Comparison of ENCODE assay signal across 9 cellular contexts in the genomic region with DNA sequence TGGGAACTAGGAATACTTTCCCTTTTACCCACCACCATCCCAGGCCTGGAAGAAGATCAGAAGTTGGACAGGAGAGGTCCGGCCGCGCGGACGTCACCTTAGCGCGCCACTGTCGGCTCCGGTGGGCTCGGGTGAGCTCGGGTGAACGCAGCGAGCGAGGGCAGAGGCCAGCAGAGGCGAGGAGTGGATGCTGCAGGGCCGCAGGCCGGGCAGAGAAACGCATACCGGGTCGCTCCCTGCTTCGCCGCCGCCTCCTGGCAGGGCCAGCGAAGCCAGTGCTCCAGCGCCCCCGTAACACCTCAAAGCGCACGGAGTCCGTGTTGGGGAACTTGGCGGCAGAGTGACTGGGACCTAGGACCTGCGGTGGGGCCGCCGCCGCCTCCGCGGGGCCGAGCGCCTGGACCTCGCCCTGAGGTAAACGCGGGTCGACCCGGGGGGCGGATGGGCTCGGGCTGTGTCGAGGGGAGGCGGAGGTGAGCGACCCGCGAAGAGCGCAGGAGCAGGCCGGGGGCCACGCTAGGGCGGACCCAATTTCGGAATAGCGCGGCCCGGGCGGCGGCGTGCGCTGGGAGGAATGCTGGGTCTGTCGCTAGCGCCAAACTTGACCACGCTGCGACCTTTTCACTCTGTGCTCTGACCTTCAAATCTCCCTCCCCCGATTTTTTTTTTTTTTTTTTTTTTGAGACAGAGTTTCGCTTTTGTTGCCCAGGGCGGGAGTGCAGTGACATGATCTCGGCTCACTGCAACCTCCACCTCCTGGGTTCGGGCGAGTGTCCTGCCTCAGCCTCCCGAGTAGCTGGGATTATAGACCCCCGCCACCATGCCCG. TPM values are rescaled to one million over a fixed set of nuclear protein-coding genes. Genes with fewer than 3 reads are reported as not detected.
DNase-seq lines count a peak whose midpoint lies in the region; ATAC-seq and TF ChIP-seq lines count a peak whose summit lies in the region.
"Had no signal": no experiment of that assay in that cellular context is flagged by ENCODE, and none has a peak within 500 bp of the region (broad histone marks: within the 10 kb centered on the region; RNA-seq: fewer than 3 reads in every experiment).

No MANE protein-coding gene starts in this region.

- H3K4me3 Mint-ChIP-seq in activated T-cell treated with anti-CD3 and anti-CD28 coated beads, Interleukin-2, amount 50 U/mL, for 72 hours, result peak overlapping the region; percentile 60 to 81

- DNase-seq in GM12864 (ENCODE audit: low read depth), result no peak
- peak in 1 of 2 donors; percentile 24 for DNase-seq in activated T-cell treated with anti-CD3 and anti-CD28 coated beads, Interleukin-2, amount 50 U/mL, for 72 hours
- DNase-seq in left cardiac atrium, result peak; percentile 63
- DNase-seq in posterior vena cava (ENCODE audit: low spot score), result peak; percentile 81
- DNase-seq in NCI-H526 treated with DMSO at 0.1 percent for 48 hours (lab: John Stamatoyannopoulos, UW), result no peak
- DNase-seq in SW480 (ENCODE audit: low spot score), result no peak

- intact Hi-C loops in left cardiac atrium (cut with DNase I) (no loop called here), posterior vena cava (cut with DNase I) (no loop called here)

- no peak overlapping the region for H3K27ac Mint-ChIP-seq in activated T-cell treated with anti-CD3 and anti-CD28 coated beads, Interleukin-2, amount 50 U/mL, for 72 hours

- H3K27me3 Mint-ChIP-seq in activated T-cell treated with anti-CD3 and anti-CD28 coated beads, Interleukin-2, amount 50 U/mL, for 72 hours (ENCODE audit: low read depth), result peaks cover 41% of the 10 kb centered on the region

- no peaks in the 10 kb centered on the region for H3K9me3 Mint-ChIP-seq in activated T-cell treated with anti-CD3 and anti-CD28 coated beads, Interleukin-2, amount 50 U/mL, for 72 hours

- H3K36me3 Mint-ChIP-seq in activated T-cell treated with anti-CD3 and anti-CD28 coated beads, Interleukin-2, amount 50 U/mL, for 72 hours (ENCODE audit: insufficient read depth in 2 of 2), result no peaks in the 10 kb centered on the region

- TF ChIP-seq CTCF in GM12864 (IDR thresholded peaks at IDR 0.05; ENCODE audit: low read depth, low read length, missing control alignments), result peak; percentile 15

- H3K4me3 ChIP-seq in GM12864 (ENCODE audit: low read depth, low read length), result peak overlapping the region; percentile 36

- H3K4me1 Mint-ChIP-seq in activated T-cell treated with anti-CD3 and anti-CD28 coated beads, Interleukin-2, amount 50 U/mL, for 72 hours (ENCODE audit: low read depth), result peaks cover 4% of the 10 kb centered on the region

- ATAC-seq in activated T-cell treated with anti-CD3 and anti-CD28 coated beads, Interleukin-2, amount 50 U/mL, for 72 hours (replicated peaks in 1 of 2), result peak; percentile 65 to 67
- peak; percentile 87 to 94 for ATAC-seq in left cardiac atrium
- ATAC-seq in HG03342 (IDR thresholded peaks at IDR 0.05; ENCODE audit: unreplicated experiment), result no peak
- no peak for ATAC-seq in HG03139 (IDR thresholded peaks at IDR 0.05; ENCODE audit: unreplicated experiment)

RNA-seq across cellular contexts. Expression of gene CYP11A1, which starts 1.6 kb away (rescaled TPM):
- total RNA-seq in activated T-cell treated with anti-CD3 and anti-CD28 coated beads, Interleukin-2, amount 50 U/mL, for 72 hours, result under 1 TPM; 0.21 to 0.26 TPM
- total RNA-seq in left cardiac atrium (1 to 10 TPM in 1 of 2 donors, under 1 TPM in 1; 0.29 to 1.8 TPM), posterior vena cava (1 to 10 TPM in 1 of 2 donors, under 1 TPM in 1; 0.71 to 1.2 TPM)
- total RNA-seq: myocyte had no signal

Comparison
In these comparisons a context has a peak if more than half of its experiments do, and no peak if none do; other contexts are left out.
1. DNase-seq: peak in left cardiac atrium (single experiment) and posterior vena cava (single experiment); none in GM12864 (single experiment), NCI-H526 treated with DMSO at 0.1 percent for 48 hours (single experiment) and SW480 (single experiment).
2. ATAC-seq: peak in activated T-cell treated with anti-CD3 and anti-CD28 coated beads, Interleukin-2, amount 50 U/mL, for 72 hours (2 of 2) and left cardiac atrium (2 of 2); none in HG03342 (single experiment) and HG03139 (single experiment).